8 cellular contexts compared by ENCODE assay signal in the genomic region with DNA sequence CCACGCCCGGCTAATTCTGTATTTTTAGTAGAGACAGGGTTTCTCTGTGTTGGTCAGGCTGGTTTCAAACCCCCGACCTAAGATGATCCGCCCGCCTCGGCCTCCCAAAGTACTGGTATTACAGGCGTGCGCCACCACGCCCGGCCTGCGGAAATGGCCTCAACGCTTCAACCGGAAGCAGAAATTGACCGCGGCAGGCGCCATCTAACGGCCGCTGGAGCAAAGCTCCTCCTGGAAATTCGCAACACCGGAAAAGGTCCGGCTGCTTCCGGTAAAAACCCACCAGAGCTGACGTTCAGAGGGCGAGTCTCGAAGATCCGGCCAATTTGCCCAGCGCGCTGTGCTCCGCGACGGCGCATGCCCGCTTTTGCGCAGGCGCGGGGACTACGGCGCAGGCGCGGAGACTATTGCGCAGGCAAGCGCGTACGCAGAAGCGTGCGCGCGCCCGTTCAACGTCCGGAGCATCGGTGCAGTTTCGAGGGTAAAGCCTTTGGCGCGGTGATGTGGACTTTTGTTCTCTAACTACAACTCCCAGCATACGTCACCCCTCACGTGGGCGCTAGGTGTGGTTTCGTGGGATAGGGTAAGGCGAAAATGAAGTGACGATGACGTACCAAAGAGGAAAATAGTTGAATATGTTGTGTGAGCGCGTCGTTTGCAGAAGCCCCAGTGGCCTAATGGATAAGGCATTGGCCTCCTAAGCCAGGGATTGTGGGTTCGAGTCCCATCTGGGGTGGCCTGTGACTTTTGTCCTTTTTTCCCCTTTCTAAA. TPM values are rescaled to one million over a fixed set of nuclear protein-coding genes. Genes with fewer than 3 reads are reported as not detected.
A peak's percentile ranks its signal among the peaks of the same experiment; 100 is the strongest.
DNase-seq lines count a peak whose midpoint lies in the region; ATAC-seq and TF ChIP-seq lines count a peak whose summit lies in the region.

No MANE protein-coding gene starts in this region.

- DNase-seq in NCI-H1694 treated with DMSO at 0.1 percent for 48 hours (lab: John Stamatoyannopoulos, UW) (peak; percentile 99), T-helper 17 cell (peak; percentile 91 to 95 (median 91)), left ventricle myocardium superior (peak; percentile 98), prostate gland (ENCODE audit: low spot score) (peak; percentile 100)

- H3K4me3 ChIP-seq in prostate gland (peak overlapping the region; percentile 59 to 61), urinary bladder (ENCODE audit: low read depth, low read length) (peak overlapping the region; percentile 59)

- H3K27ac Mint-ChIP-seq in T-helper 17 cell, result peak overlapping the region; percentile 95

- H3K4me1 Mint-ChIP-seq in T-helper 17 cell, result peaks cover 19% of the 10 kb centered on the region

- ATAC-seq in GM18498 (IDR thresholded peaks at IDR 0.05; ENCODE audit: unreplicated experiment) (peak; percentile 85), HG02943 (IDR thresholded peaks at IDR 0.05; ENCODE audit: low read depth, unreplicated experiment) (peak; percentile 87), T-helper 17 cell (peak; percentile 86), left ventricle myocardium superior (peak; percentile 87)

- intact Hi-C loops in left ventricle myocardium superior (cut with micrococcal nuclease) (no loop called here), prostate gland (cut with DNase I) (no loop called here)

- peak; percentile 63 for TF ChIP-seq POLR2A in prostate gland (IDR thresholded peaks at IDR 0.05)

- 4% methylated on average over 53 of the region's 66 CpGs for WGBS in prostate gland
- WGBS in urinary bladder, result 2% methylated on average over 66 of the region's 66 CpGs

- H3K27ac ChIP-seq in angular gyrus (ENCODE audit: low read depth, low read length), result peak overlapping the region; percentile 100
- peak overlapping the region; percentile 98 to 99 for H3K27ac ChIP-seq in prostate gland
- peak overlapping the region; percentile 99 for H3K27ac ChIP-seq in urinary bladder (ENCODE audit: low read depth)

- peak; percentile 40 to 86 (median 74) for TF ChIP-seq CTCF in prostate gland (IDR thresholded peaks at IDR 0.05)

- no peaks in the 10 kb centered on the region for H3K27me3 ChIP-seq in prostate gland (replicated peaks; ENCODE audit: insufficient read depth)

- H3K36me3 ChIP-seq in prostate gland (no peaks in the 10 kb centered on the region), urinary bladder (ENCODE audit: insufficient read depth) (no peaks in the 10 kb centered on the region)

- H3K4me3 Mint-ChIP-seq in T-helper 17 cell, result peak overlapping the region; percentile 77

- no peaks in the 10 kb centered on the region for H3K27me3 Mint-ChIP-seq in T-helper 17 cell

- H3K36me3 Mint-ChIP-seq in T-helper 17 cell (ENCODE audit: low read depth), result no peaks in the 10 kb centered on the region

- H3K4me1 ChIP-seq in prostate gland (replicated peaks) (peaks cover 4% of the 10 kb centered on the region), urinary bladder (ENCODE audit: insufficient read depth) (no peaks in the 10 kb centered on the region)

- H3K9me3 ChIP-seq in T-helper 17 cell (ENCODE audit: control insufficient read depth, low read length, poor library complexity, severe bottlenecking), result no peaks in the 10 kb centered on the region
- no peaks in the 10 kb centered on the region for H3K9me3 ChIP-seq in prostate gland

RNA-seq across cellular contexts. Expression of a gene that starts 0.9 kb away (rescaled TPM):
- total RNA-seq in T-helper 17 cell, result 1 to 10 TPM; 3.6 to 6.3 TPM
- total RNA-seq in left ventricle myocardium superior, result 37.6 TPM
- total RNA-seq in prostate gland, result 10 to 100 TPM; 17.8 to 29.6 TPM
- 15.1 TPM for total RNA-seq in urinary bladder
- polyA plus RNA-seq in urinary bladder, result 34.0 TPM

RNA-seq across cellular contexts. Expression of a gene that starts 19.5 kb away (rescaled TPM):
- 100 to 1,000 TPM; 187 to 190 TPM for total RNA-seq in T-helper 17 cell
- total RNA-seq in left ventricle myocardium superior, result 49.9 TPM
- total RNA-seq in prostate gland, result 10 to 100 TPM; 71.2 to 81.7 TPM
- total RNA-seq in urinary bladder, result 94.0 TPM
- polyA plus RNA-seq in urinary bladder, result 54.0 TPM

Comparison
In these comparisons a context has a peak if more than half of its experiments do, and no peak if none do; other contexts are left out.
1. Peak in every context shown above with its lines: DNase-seq, ATAC-seq, H3K4me3 ChIP-seq and H3K27ac ChIP-seq.